In the genomic region with DNA sequence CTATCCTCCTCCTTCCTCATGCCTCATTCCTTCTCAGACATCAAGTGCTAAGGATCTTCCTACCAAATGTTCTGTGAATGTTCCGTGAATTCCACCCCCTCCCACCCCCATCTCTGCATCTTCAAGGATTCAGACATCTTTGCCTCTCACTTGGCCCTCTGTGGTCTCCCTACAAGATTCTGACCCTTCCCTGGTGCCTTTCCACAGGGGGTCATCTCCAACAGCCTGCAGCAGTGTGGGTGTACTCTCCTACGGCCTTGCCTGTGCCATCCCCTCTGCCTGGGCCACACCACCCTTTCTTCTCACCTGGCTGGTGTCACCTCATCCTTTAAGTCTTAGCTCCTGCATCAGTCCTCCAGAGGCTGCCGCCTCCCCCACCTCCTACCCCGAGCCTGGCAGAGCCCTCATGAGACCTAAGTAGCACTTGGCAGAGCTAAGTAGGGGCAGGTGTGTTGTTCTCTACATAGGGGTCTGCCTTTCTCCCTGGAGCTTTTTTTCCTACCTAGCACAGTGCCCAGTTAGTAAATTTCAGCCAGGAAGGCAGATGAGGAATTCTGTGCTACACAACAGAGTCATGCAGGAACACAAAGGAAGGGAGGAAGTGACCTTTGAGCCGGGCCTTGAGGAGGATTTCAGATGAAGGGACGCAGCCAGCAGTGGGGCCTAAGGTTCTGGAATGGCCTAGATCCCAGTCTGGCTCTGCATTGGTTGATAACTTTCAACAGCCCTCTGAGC, we compare ENCODE assay signal across 20 cellular contexts. TPM values are rescaled to one million over a fixed set of nuclear protein-coding genes. Genes with fewer than 3 reads are reported as not detected.
DNase-seq lines count a peak whose midpoint lies in the region; ATAC-seq and TF ChIP-seq lines count a peak whose summit lies in the region.
"Had no signal": no experiment of that assay in that cellular context is flagged by ENCODE, and none has a peak within 500 bp of the region (broad histone marks: within the 10 kb centered on the region; RNA-seq: fewer than 3 reads in every experiment).

No MANE protein-coding gene starts in this region.

- DNase-seq in CD4-positive, alpha-beta memory T cell, result no peak
- DNase-seq in activated T-helper 2 cell treated with anti-CD3 and anti-CD28 coated beads, Interferon-gamma antibody, Interleukin-2, Interleukin-4, amounts not matched to agents 10 μg/mL and 5 μg/mL and 100 μg/mL, durations not matched to agents 14 hours and 24 hours and 36 hours (ENCODE audit: low spot score), result no peak
- DNase-seq in glutamatergic neuron (peak; percentile 7), pulmonary artery endothelial cell (ENCODE audit: low read depth, low spot score) (peak; percentile 19), right cardiac atrium (no peak), SKM-1 treated with dmso at 0.1 percent for 144 hours (lab: John Stamatoyannopoulos, UW; ENCODE audit: unreplicated experiment) (no peak), A172 (ENCODE audit: low spot score) (no peak)
- DNase-seq: activated CD4-positive, alpha-beta T cell treated with anti-CD3 and anti-CD28 coated beads for 4 hours; activated effector memory CD4-positive, alpha-beta T cell treated with anti-CD3 and anti-CD28 coated beads, Interleukin-2, amount 50 U/mL, for 16 hours; CD8-positive, alpha-beta T cell; KG1; mammary epithelial cell; naive B cell; NCI-H1930; NCI-H510A; stimulated activated CD4-positive, alpha-beta T cell treated with anti-CD3 and anti-CD28 coated beads, Interleukin-4, amount 100 ng/mL, for 24 hours had no signal

- intact Hi-C loops in CD4-positive, alpha-beta memory T cell (cut with micrococcal nuclease), result no loop called here
- intact Hi-C loops in activated T-helper 2 cell treated with anti-CD3 and anti-CD28 coated beads, Interferon-gamma antibody, Interleukin-2, Interleukin-4, amounts not matched to agents 10 μg/mL and 5 μg/mL and 100 μg/mL, durations not matched to agents 14 hours and 24 hours and 36 hours (cut with micrococcal nuclease), result no loop called here
- intact Hi-C loops in right cardiac atrium (cut with DNase I), result no loop called here

- no peak overlapping the region for H3K4me3 Mint-ChIP-seq in CD4-positive, alpha-beta memory T cell
- no peak overlapping the region for H3K4me3 Mint-ChIP-seq in activated T-helper 2 cell treated with anti-CD3 and anti-CD28 coated beads, Interferon-gamma antibody, Interleukin-2, Interleukin-4, amounts not matched to agents 10 μg/mL and 5 μg/mL and 100 μg/mL, durations not matched to agents 14 hours and 24 hours and 36 hours (ENCODE audit: low read depth)
- no peak overlapping the region for H3K4me3 Mint-ChIP-seq in glutamatergic neuron (ENCODE audit: unreplicated experiment)
- H3K4me3 Mint-ChIP-seq: CD8-positive, alpha-beta T cell had no signal

- CTCF ChIA-PET in CD4-positive, alpha-beta memory T cell (lab: Charles Lee; ENCODE audit: partially characterized antibody), result no interaction called here

- peaks cover 0 to 1% (median 0%) of the 10 kb centered on the region in 4 donors for H3K4me1 Mint-ChIP-seq in CD4-positive, alpha-beta memory T cell
- H3K4me1 Mint-ChIP-seq in activated T-helper 2 cell treated with anti-CD3 and anti-CD28 coated beads, Interferon-gamma antibody, Interleukin-2, Interleukin-4, amounts not matched to agents 10 μg/mL and 5 μg/mL and 100 μg/mL, durations not matched to agents 14 hours and 24 hours and 36 hours (ENCODE audit: low read depth), result peaks cover 3% of the 10 kb centered on the region
- peaks cover 12% of the 10 kb centered on the region for H3K4me1 Mint-ChIP-seq in glutamatergic neuron (ENCODE audit: low read depth, unreplicated experiment)

- H3K9me3 ChIP-seq in CD4-positive, alpha-beta memory T cell (ENCODE audit: control insufficient read depth in 1 of 2, low read length in 2 of 2), result no peaks in the 10 kb centered on the region
- H3K9me3 ChIP-seq in right cardiac atrium (ENCODE audit: control insufficient read depth, low read length), result no peaks in the 10 kb centered on the region
- H3K9me3 ChIP-seq: pancreas, suprapubic skin had no signal

- H3K36me3 Mint-ChIP-seq in CD4-positive, alpha-beta memory T cell, result peaks cover 18 to 69% of the 10 kb centered on the region in 2 donors
- peaks cover 50% of the 10 kb centered on the region for H3K36me3 Mint-ChIP-seq in activated T-helper 2 cell treated with anti-CD3 and anti-CD28 coated beads, Interferon-gamma antibody, Interleukin-2, Interleukin-4, amounts not matched to agents 10 μg/mL and 5 μg/mL and 100 μg/mL, durations not matched to agents 14 hours and 24 hours and 36 hours (ENCODE audit: low read depth)
- no peaks in the 10 kb centered on the region for H3K36me3 Mint-ChIP-seq in glutamatergic neuron (ENCODE audit: unreplicated experiment)

- POLR2A ChIA-PET in CD4-positive, alpha-beta memory T cell (lab: Charles Lee; ENCODE audit: partially characterized antibody), result no interaction called here

- 73% methylated on average over 6 of the region's 6 CpGs for WGBS in right cardiac atrium

- peaks cover 38% of the 10 kb centered on the region for H3K36me3 ChIP-seq in CD4-positive, alpha-beta memory T cell (ENCODE audit: insufficient read depth, low read length)

- no peak overlapping the region for H3K4me3 ChIP-seq in CD4-positive, alpha-beta memory T cell (ENCODE audit: low read length in 2 of 2)
- no peak overlapping the region for H3K4me3 ChIP-seq in right cardiac atrium (ENCODE audit: low read length)
- H3K4me3 ChIP-seq: pancreas, skin epidermis, suprapubic skin had no signal

- H3K27me3 ChIP-seq in CD4-positive, alpha-beta memory T cell (ENCODE audit: insufficient read depth, low read length), result no peaks in the 10 kb centered on the region
- no peaks in the 10 kb centered on the region for H3K27me3 ChIP-seq in right cardiac atrium (ENCODE audit: control insufficient read depth, insufficient read depth)
- H3K27me3 ChIP-seq: pancreas, suprapubic skin had no signal

- ATAC-seq in GM19467 (IDR thresholded peaks at IDR 0.05; ENCODE audit: unreplicated experiment) (no peak), right cardiac atrium (no peak)
- ATAC-seq: CD8-positive, alpha-beta T cell; pancreas had no signal

- H3K27me3 Mint-ChIP-seq in CD4-positive, alpha-beta memory T cell, result no peaks in the 10 kb centered on the region
- no peaks in the 10 kb centered on the region for H3K27me3 Mint-ChIP-seq in activated T-helper 2 cell treated with anti-CD3 and anti-CD28 coated beads, Interferon-gamma antibody, Interleukin-2, Interleukin-4, amounts not matched to agents 10 μg/mL and 5 μg/mL and 100 μg/mL, durations not matched to agents 14 hours and 24 hours and 36 hours (ENCODE audit: low read depth)
- H3K27me3 Mint-ChIP-seq in glutamatergic neuron (ENCODE audit: unreplicated experiment), result peaks cover 5% of the 10 kb centered on the region
- H3K27me3 Mint-ChIP-seq: naive B cell had no signal

- no peaks in the 10 kb centered on the region for H3K4me1 ChIP-seq in CD4-positive, alpha-beta memory T cell (ENCODE audit: insufficient read depth, low read length)
- peaks cover 8% of the 10 kb centered on the region for H3K4me1 ChIP-seq in right cardiac atrium (ENCODE audit: control insufficient read depth, insufficient read depth, low read length)

- H3K27ac Mint-ChIP-seq in CD4-positive, alpha-beta memory T cell, result peak overlapping the region in 5 of 7 donors; percentile 11 to 63 (median 27)
- H3K27ac Mint-ChIP-seq in activated T-helper 2 cell treated with anti-CD3 and anti-CD28 coated beads, Interferon-gamma antibody, Interleukin-2, Interleukin-4, amounts not matched to agents 10 μg/mL and 5 μg/mL and 100 μg/mL, durations not matched to agents 14 hours and 24 hours and 36 hours, result peak overlapping the region; percentile 17
- H3K27ac Mint-ChIP-seq in glutamatergic neuron (ENCODE audit: unreplicated experiment), result no peak overlapping the region
- H3K27ac Mint-ChIP-seq: CD8-positive, alpha-beta T cell had no signal

- peaks cover 0 to 1% (median 0%) of the 10 kb centered on the region in 8 donors for H3K9me3 Mint-ChIP-seq in CD4-positive, alpha-beta memory T cell
- H3K9me3 Mint-ChIP-seq in activated T-helper 2 cell treated with anti-CD3 and anti-CD28 coated beads, Interferon-gamma antibody, Interleukin-2, Interleukin-4, amounts not matched to agents 10 μg/mL and 5 μg/mL and 100 μg/mL, durations not matched to agents 14 hours and 24 hours and 36 hours, result no peaks in the 10 kb centered on the region
- no peaks in the 10 kb centered on the region for H3K9me3 Mint-ChIP-seq in glutamatergic neuron (ENCODE audit: unreplicated experiment)
- H3K9me3 Mint-ChIP-seq: CD8-positive, alpha-beta T cell; naive B cell had no signal

- no peak for TF ChIP-seq CTCF in glutamatergic neuron (IDR thresholded peaks at IDR 0.05; ENCODE audit: partially characterized antibody, unreplicated experiment)

- H3K27ac ChIP-seq in CD4-positive, alpha-beta memory T cell (ENCODE audit: low read depth, low read length), result no peak overlapping the region
- no peak overlapping the region for H3K27ac ChIP-seq in right cardiac atrium (ENCODE audit: low read length)
- H3K27ac ChIP-seq: pancreas, suprapubic skin had no signal

RNA-seq across cellular contexts. Expression of gene TM9SF4, which starts 43.1 kb away (rescaled TPM):
- total RNA-seq in CD4-positive, alpha-beta memory T cell, result 10 to 100 TPM; 36.4 to 40.7 TPM
- polyA plus RNA-seq in CD4-positive, alpha-beta memory T cell, result 10 to 100 TPM; 33.4 to 37.0 TPM
- 47.7 and 49.2 TPM in 2 replicates for total RNA-seq in activated T-helper 2 cell treated with anti-CD3 and anti-CD28 coated beads, Interferon-gamma antibody, Interleukin-2, Interleukin-4, amounts not matched to agents 10 μg/mL and 5 μg/mL and 100 μg/mL, durations not matched to agents 14 hours and 24 hours and 36 hours
- 106 TPM for total RNA-seq in glutamatergic neuron (ENCODE audit: unreplicated experiment)
- 24.4 and 32.5 TPM in 2 replicates for total RNA-seq in pulmonary artery endothelial cell
- total RNA-seq in right cardiac atrium, result 10 to 100 TPM; 31.4 to 42.5 (median 35.0) TPM
- polyA plus RNA-seq in right cardiac atrium, result 20.2 TPM
- total RNA-seq in A172 (2014; rRNA removed; shearing (Covaris generic)), result 38.5 and 39.2 TPM in 2 replicates

RNA-seq across cellular contexts. Expression of gene PLAGL2, which starts 55.0 kb away (rescaled TPM):
- 10 to 100 TPM; 18.7 to 20.7 TPM for total RNA-seq in CD4-positive, alpha-beta memory T cell
- 1 to 10 TPM; 1.1 to 5.3 TPM for polyA plus RNA-seq in CD4-positive, alpha-beta memory T cell
- 125 and 126 TPM in 2 replicates for total RNA-seq in activated T-helper 2 cell treated with anti-CD3 and anti-CD28 coated beads, Interferon-gamma antibody, Interleukin-2, Interleukin-4, amounts not matched to agents 10 μg/mL and 5 μg/mL and 100 μg/mL, durations not matched to agents 14 hours and 24 hours and 36 hours
- total RNA-seq in glutamatergic neuron (ENCODE audit: unreplicated experiment) (34.9 TPM), pulmonary artery endothelial cell (2.0 and 2.6 TPM in 2 replicates), right cardiac atrium (1 to 10 TPM; 6.3 to 7.8 (median 6.8) TPM)
- 4.1 TPM for polyA plus RNA-seq in right cardiac atrium
- 3.7 and 4.6 TPM in 2 replicates for total RNA-seq in A172 (2014; rRNA removed; shearing (Covaris generic))

RNA-seq across cellular contexts. Expression of gene POFUT1, which starts 55.1 kb away (rescaled TPM):
- 10 to 100 TPM; 19.7 to 20.8 TPM for total RNA-seq in CD4-positive, alpha-beta memory T cell
- polyA plus RNA-seq in CD4-positive, alpha-beta memory T cell, result 10 to 100 TPM; 13.0 to 17.8 TPM
- 67.4 and 68.8 TPM in 2 replicates for total RNA-seq in activated T-helper 2 cell treated with anti-CD3 and anti-CD28 coated beads, Interferon-gamma antibody, Interleukin-2, Interleukin-4, amounts not matched to agents 10 μg/mL and 5 μg/mL and 100 μg/mL, durations not matched to agents 14 hours and 24 hours and 36 hours
- total RNA-seq in glutamatergic neuron (ENCODE audit: unreplicated experiment) (29.5 TPM), pulmonary artery endothelial cell (37.7 and 45.0 TPM in 2 replicates), right cardiac atrium (10 to 100 TPM; 27.3 to 29.3 (median 28.0) TPM)
- 16.6 TPM for polyA plus RNA-seq in right cardiac atrium
- 59.5 and 60.8 TPM in 2 replicates for total RNA-seq in A172 (2014; rRNA removed; shearing (Covaris generic))

Comparison
In these comparisons a context has a peak if more than half of its experiments do, and no peak if none do; other contexts are left out.
1. DNase-seq: peak in glutamatergic neuron (single experiment) and pulmonary artery endothelial cell (single experiment); none in CD4-positive, alpha-beta memory T cell (0 of 5), activated T-helper 2 cell treated with anti-CD3 and anti-CD28 coated beads, Interferon-gamma antibody, Interleukin-2, Interleukin-4, amounts not matched to agents 10 μg/mL and 5 μg/mL and 100 μg/mL, durations not matched to agents 14 hours and 24 hours and 36 hours (single experiment), right cardiac atrium (0 of 3), SKM-1 treated with dmso at 0.1 percent for 144 hours (single experiment) and A172 (single experiment).